ENCODE assay signal across 8 cellular contexts in genomic region chr10:80202934-80203834, GRCh38. TPM values are rescaled to one million over a fixed set of nuclear protein-coding genes. Genes with fewer than 3 reads are reported as not detected.
DNase-seq lines count a peak whose midpoint lies in the region; ATAC-seq and TF ChIP-seq lines count a peak whose summit lies in the region.

No MANE protein-coding gene starts in this region.

- peaks cover 40% of the 10 kb centered on the region for H3K4me1 ChIP-seq in thymus (ENCODE audit: control insufficient read depth, insufficient read depth, low read length)

- 57% methylated on average over 14 of the region's 14 CpGs for WGBS in thymus

- ATAC-seq in HG02610 (IDR thresholded peaks at IDR 0.05; ENCODE audit: unreplicated experiment) (peak; percentile 44), naive B cell (ENCODE audit: low read depth in 2 of 2) (peak; percentile 34 to 42)

- peak overlapping the region; percentile 60 for H3K27ac ChIP-seq in thymus (ENCODE audit: low read depth)

- DNase-seq in NCI-H82 (lab: John Stamatoyannopoulos, UW) (peak; percentile 59), NCI-H82 treated with DMSO at 0.1 percent for 48 hours (lab: John Stamatoyannopoulos, UW; ENCODE audit: unreplicated experiment) (no peak), NCI-H146 (lab: John Stamatoyannopoulos, UW) (peak; percentile 63), endothelial cell (ENCODE audit: low spot score) (peak; percentile 10), naive B cell (peak; percentile 44)
- peak; percentile 69 to 79 for DNase-seq in activated CD4-positive, alpha-beta T cell treated with anti-CD3 and anti-CD28 coated beads, Interleukin-2, amount 50 U/mL, for 48 hours

- peaks cover 5% of the 10 kb centered on the region for H3K36me3 ChIP-seq in thymus (ENCODE audit: control insufficient read depth, insufficient read depth)

- H3K27ac Mint-ChIP-seq in endothelial cell (ENCODE audit: unreplicated experiment), result no peak overlapping the region
- H3K27ac Mint-ChIP-seq in naive B cell, result peak overlapping the region; percentile 36 to 91 (median 85)

- H3K9me3 Mint-ChIP-seq in endothelial cell (ENCODE audit: unreplicated experiment) (no peaks in the 10 kb centered on the region), naive B cell (no peaks in the 10 kb centered on the region)

- H3K4me3 Mint-ChIP-seq in endothelial cell (ENCODE audit: unreplicated experiment) (peak overlapping the region; percentile 48), naive B cell (peak overlapping the region; percentile 82 to 97 (median 94))

- H3K4me1 Mint-ChIP-seq in endothelial cell (ENCODE audit: unreplicated experiment) (peaks cover 54% of the 10 kb centered on the region), naive B cell (peaks cover 53 to 75% (median 59%) of the 10 kb centered on the region in 3 donors)

- no peak for TF ChIP-seq CTCF in endothelial cell (IDR thresholded peaks at IDR 0.05; ENCODE audit: unreplicated experiment)

- H3K9me3 ChIP-seq in thymus (ENCODE audit: control insufficient read depth), result no peaks in the 10 kb centered on the region

- peak overlapping the region; percentile 90 for H3K4me3 ChIP-seq in thymus (ENCODE audit: low read length)

- H3K36me3 Mint-ChIP-seq in endothelial cell (ENCODE audit: low read depth, unreplicated experiment) (peaks cover 6% of the 10 kb centered on the region), naive B cell (peaks cover 0 to 3% of the 10 kb centered on the region in 2 donors)

- peaks cover 19% of the 10 kb centered on the region for H3K27me3 Mint-ChIP-seq in endothelial cell (ENCODE audit: unreplicated experiment)
- no peaks in the 10 kb centered on the region for H3K27me3 Mint-ChIP-seq in naive B cell

- H3K27me3 ChIP-seq in thymus (ENCODE audit: control insufficient read depth, insufficient read depth), result no peaks in the 10 kb centered on the region

RNA-seq across cellular contexts. Expression of gene ANXA11, which starts 2.2 kb away (rescaled TPM):
- total RNA-seq in endothelial cell (ENCODE audit: unreplicated experiment), result 133 TPM
- polyA plus RNA-seq in naive B cell (ENCODE audit: low read depth in 6 of 6) (100 to 1,000 TPM; 146 to 167 (median 157) TPM), thymus (152 TPM)
